ENCODE assay signal across 1 cellular context in the genomic region with DNA sequence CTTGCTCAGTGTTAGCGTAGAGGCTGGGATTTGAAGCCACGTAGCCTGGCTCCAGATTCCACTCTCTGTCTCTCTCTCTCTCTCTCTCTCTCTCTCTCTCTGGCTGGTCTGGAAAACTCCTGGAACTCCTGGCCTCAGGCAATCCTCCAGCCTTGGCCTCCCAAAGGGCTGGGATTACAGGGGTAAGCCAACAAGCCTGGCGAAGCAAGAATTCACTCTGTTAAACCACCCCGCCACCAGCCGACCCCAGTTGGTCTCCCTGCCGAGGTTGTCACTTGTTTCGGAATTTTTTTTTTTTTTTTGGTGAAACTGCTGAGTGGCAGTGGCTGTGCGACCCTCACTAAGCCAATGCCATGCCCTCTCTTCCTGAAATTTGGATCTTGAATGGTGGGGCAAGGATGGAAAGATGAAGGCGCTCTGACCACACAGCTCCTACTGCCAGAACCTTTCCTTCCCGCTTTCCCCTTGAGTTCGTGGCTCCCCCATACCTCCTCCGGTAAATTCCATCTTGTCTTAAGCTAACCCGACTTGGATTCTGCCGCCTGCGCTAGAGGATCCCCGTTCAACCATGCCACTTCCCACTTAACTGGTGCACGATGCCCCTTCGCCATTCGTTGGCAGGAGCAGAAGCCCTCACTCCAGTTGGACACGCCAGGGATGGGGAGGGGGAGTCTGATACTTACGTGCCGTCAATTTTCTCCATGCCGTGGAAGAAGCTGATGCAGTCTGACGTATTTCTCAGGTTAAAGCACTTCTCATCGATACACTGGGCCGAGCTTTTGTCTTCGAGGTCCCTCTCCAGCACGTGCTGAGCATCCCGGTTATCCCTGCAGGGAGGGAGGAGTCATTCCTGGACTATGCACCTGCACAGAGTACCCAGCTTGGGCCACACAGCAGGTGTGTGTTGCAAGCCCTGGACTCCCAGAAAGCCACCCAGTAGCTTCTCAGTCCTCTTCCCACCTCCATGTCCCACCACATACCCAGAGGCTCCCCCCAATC.
TF ChIP-seq lines count a peak whose summit lies in the region.

No MANE protein-coding gene starts in this region.

TF ChIP-seq in HepG2, 621 proteins besides CTCF, POLR2A, EP300 and RAD21 (continued from another document):
- TF ChIP-seq, protein P1, sequence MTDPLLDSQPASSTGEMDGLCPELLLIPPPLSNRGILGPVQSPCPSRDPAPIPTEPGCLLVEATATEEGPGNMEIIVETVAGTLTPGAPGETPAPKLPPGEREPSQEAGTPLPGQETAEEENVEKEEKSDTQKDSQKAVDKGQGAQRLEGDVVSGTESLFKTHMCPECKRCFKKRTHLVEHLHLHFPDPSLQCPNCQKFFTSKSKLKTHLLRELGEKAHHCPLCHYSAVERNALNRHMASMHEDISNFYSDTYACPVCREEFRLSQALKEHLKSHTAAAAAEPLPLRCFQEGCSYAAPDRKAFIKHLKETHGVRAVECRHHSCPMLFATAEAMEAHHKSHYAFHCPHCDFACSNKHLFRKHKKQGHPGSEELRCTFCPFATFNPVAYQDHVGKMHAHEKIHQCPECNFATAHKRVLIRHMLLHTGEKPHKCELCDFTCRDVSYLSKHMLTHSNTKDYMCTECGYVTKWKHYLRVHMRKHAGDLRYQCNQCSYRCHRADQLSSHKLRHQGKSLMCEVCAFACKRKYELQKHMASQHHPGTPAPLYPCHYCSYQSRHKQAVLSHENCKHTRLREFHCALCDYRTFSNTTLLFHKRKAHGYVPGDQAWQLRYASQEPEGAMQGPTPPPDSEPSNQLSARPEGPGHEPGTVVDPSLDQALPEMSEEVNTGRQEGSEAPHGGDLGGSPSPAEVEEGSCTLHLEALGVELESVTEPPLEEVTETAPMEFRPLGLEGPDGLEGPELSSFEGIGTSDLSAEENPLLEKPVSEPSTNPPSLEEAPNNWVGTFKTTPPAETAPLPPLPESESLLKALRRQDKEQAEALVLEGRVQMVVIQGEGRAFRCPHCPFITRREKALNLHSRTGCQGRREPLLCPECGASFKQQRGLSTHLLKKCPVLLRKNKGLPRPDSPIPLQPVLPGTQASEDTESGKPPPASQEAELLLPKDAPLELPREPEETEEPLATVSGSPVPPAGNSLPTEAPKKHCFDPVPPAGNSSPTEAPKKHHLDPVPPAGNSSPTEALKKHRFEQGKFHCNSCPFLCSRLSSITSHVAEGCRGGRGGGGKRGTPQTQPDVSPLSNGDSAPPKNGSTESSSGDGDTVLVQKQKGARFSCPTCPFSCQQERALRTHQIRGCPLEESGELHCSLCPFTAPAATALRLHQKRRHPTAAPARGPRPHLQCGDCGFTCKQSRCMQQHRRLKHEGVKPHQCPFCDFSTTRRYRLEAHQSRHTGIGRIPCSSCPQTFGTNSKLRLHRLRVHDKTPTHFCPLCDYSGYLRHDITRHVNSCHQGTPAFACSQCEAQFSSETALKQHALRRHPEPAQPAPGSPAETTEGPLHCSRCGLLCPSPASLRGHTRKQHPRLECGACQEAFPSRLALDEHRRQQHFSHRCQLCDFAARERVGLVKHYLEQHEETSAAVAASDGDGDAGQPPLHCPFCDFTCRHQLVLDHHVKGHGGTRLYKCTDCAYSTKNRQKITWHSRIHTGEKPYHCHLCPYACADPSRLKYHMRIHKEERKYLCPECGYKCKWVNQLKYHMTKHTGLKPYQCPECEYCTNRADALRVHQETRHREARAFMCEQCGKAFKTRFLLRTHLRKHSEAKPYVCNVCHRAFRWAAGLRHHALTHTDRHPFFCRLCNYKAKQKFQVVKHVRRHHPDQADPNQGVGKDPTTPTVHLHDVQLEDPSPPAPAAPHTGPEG (CRISPR knock-in tag; IDR thresholded peaks at IDR 0.05), result no peak
- TF ChIP-seq JDP2 (CRISPR knock-in tag; IDR thresholded peaks at IDR 0.05; ENCODE audit: borderline replicate concordance) (no peak), ZMAT3 (CRISPR knock-in tag; conservative IDR thresholded peaks at IDR 0.05) (no peak), ZNF3 (CRISPR knock-in tag; IDR thresholded peaks at IDR 0.05) (no peak), GLI4 (CRISPR knock-in tag; IDR thresholded peaks at IDR 0.05; ENCODE audit: borderline replicate concordance) (no peak), KLF9 (CRISPR knock-in tag; IDR thresholded peaks at IDR 0.05; ENCODE audit: low read depth) (no peak), SATB2 (CRISPR knock-in tag; IDR thresholded peaks at IDR 0.05) (no peak), ZNF225 (CRISPR knock-in tag; IDR thresholded peaks at IDR 0.05) (no peak), HNF4A (CRISPR knock-in tag; IDR thresholded peaks at IDR 0.05) (peak; percentile 73), ZNF263 (CRISPR knock-in tag; IDR thresholded peaks at IDR 0.05) (peak; percentile 65), CHCHD3 (CRISPR knock-in tag; IDR thresholded peaks at IDR 0.05) (0 out of 2 replicates have a peak, but pooled peaks have one; percentile 40), PRMT3 (CRISPR knock-in tag; IDR thresholded peaks at IDR 0.05; ENCODE audit: borderline replicate concordance, low read depth) (no peak), NFKBIZ (CRISPR knock-in tag; IDR thresholded peaks at IDR 0.05) (no peak), YEATS4 (CRISPR knock-in tag; IDR thresholded peaks at IDR 0.05; ENCODE audit: borderline replicate concordance) (no peak)
- TF ChIP-seq, protein P2, sequence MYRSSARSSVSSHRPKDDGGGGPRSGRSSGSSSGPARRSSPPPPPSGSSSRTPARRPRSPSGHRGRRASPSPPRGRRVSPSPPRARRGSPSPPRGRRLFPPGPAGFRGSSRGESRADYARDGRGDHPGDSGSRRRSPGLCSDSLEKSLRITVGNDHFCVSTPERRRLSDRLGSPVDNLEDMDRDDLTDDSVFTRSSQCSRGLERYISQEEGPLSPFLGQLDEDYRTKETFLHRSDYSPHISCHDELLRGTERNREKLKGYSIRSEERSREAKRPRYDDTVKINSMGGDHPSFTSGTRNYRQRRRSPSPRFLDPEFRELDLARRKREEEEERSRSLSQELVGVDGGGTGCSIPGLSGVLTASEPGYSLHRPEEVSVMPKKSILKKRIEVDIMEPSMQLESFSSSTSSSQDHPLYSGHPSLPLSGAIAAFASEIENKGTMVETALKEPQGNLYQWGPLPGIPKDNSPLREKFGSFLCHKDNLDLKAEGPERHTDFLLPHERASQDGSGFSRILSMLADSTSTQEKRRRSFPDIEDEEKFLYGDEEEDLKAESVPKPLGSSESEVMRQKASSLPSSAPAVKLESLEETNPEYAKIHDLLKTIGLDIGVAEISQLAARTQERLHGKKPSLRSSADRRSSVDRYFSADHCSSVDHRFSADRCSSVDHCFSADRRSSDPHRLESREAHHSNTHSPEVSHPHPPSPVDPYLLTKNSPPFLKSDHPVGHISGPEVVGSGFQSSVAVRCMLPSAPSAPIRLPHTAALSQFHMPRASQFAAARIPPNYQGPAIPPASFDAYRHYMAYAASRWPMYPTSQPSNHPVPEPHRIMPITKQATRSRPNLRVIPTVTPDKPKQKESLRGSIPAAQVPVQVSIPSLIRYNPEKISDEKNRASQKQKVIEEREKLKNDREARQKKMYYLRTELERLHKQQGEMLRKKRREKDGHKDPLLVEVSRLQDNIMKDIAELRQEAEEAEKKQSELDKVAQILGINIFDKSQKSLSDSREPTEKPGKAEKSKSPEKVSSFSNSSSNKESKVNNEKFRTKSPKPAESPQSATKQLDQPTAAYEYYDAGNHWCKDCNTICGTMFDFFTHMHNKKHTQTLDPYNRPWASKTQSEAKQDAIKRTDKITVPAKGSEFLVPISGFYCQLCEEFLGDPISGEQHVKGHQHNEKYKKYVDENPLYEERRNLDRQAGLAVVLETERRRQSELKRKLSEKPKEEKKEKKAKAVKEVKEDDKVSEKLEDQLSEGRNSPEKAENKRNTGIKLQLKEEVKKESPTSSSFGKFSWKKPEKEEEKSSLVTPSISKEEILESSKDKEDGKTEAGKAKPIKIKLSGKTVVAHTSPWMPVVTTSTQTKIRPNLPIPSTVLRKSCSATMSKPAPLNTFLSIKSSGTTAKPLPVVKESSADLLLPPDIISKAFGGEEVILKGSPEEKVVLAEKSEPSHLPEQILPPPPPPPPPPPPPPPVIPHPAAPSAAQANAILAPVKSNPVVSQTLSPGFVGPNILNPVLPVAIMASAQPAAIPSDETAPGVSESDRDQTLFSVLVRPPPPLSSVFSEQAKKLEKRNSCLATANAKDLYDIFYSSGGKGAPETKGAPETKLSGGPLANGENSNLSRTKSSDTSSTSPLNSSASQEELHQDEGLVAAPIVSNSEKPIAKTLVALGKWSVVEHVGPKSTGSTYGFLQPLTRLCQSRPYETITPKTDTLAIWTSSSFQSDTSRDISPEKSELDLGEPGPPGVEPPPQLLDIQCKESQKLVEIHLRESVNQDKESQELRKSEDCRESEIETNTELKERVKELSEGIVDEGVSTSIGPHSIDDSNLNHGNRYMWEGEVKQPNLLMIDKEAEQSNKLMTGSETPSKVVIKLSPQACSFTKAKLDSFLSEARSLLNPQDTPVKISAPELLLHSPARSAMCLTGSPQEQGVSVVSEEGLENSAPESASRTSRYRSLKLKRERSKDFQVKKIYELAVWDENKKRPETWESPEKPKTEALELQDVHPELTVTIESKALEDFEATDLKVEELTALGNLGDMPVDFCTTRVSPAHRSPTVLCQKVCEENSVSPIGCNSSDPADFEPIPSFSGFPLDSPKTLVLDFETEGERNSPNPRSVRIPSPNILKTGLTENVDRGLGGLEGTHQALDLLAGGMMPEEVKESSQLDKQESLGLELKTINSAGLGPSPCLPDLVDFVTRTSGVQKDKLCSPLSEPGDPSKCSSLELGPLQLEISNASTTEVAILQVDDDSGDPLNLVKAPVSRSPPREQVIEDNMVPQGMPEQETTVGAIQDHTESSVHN (CRISPR knock-in tag; IDR thresholded peaks at IDR 0.05), result no peak
- TF ChIP-seq, protein P3, sequence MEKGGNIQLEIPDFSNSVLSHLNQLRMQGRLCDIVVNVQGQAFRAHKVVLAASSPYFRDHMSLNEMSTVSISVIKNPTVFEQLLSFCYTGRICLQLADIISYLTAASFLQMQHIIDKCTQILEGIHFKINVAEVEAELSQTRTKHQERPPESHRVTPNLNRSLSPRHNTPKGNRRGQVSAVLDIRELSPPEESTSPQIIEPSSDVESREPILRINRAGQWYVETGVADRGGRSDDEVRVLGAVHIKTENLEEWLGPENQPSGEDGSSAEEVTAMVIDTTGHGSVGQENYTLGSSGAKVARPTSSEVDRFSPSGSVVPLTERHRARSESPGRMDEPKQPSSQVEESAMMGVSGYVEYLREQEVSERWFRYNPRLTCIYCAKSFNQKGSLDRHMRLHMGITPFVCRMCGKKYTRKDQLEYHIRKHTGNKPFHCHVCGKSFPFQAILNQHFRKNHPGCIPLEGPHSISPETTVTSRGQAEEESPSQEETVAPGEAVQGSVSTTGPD (CRISPR knock-in tag; IDR thresholded peaks at IDR 0.05), result no peak
- TF ChIP-seq, protein P4, sequence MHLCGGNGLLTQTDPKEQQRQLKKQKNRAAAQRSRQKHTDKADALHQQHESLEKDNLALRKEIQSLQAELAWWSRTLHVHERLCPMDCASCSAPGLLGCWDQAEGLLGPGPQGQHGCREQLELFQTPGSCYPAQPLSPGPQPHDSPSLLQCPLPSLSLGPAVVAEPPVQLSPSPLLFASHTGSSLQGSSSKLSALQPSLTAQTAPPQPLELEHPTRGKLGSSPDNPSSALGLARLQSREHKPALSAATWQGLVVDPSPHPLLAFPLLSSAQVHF (CRISPR knock-in tag; IDR thresholded peaks at IDR 0.05), result peak; percentile 34; the same call in 1 of the 2 replicates
- TF ChIP-seq, protein P5, sequence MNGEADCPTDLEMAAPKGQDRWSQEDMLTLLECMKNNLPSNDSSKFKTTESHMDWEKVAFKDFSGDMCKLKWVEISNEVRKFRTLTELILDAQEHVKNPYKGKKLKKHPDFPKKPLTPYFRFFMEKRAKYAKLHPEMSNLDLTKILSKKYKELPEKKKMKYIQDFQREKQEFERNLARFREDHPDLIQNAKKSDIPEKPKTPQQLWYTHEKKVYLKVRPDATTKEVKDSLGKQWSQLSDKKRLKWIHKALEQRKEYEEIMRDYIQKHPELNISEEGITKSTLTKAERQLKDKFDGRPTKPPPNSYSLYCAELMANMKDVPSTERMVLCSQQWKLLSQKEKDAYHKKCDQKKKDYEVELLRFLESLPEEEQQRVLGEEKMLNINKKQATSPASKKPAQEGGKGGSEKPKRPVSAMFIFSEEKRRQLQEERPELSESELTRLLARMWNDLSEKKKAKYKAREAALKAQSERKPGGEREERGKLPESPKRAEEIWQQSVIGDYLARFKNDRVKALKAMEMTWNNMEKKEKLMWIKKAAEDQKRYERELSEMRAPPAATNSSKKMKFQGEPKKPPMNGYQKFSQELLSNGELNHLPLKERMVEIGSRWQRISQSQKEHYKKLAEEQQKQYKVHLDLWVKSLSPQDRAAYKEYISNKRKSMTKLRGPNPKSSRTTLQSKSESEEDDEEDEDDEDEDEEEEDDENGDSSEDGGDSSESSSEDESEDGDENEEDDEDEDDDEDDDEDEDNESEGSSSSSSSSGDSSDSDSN (CRISPR knock-in tag; IDR thresholded peaks at IDR 0.05), result no peak
- TF ChIP-seq, protein P6, sequence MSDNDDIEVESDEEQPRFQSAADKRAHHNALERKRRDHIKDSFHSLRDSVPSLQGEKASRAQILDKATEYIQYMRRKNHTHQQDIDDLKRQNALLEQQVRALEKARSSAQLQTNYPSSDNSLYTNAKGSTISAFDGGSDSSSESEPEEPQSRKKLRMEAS (IDR thresholded peaks at IDR 0.05), result peak; percentile 95
- TF ChIP-seq, protein P7, sequence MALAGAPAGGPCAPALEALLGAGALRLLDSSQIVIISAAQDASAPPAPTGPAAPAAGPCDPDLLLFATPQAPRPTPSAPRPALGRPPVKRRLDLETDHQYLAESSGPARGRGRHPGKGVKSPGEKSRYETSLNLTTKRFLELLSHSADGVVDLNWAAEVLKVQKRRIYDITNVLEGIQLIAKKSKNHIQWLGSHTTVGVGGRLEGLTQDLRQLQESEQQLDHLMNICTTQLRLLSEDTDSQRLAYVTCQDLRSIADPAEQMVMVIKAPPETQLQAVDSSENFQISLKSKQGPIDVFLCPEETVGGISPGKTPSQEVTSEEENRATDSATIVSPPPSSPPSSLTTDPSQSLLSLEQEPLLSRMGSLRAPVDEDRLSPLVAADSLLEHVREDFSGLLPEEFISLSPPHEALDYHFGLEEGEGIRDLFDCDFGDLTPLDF (CRISPR knock-in tag; IDR thresholded peaks at IDR 0.05), result no peak
